13 cellular contexts compared by ENCODE assay signal in the genomic region with DNA sequence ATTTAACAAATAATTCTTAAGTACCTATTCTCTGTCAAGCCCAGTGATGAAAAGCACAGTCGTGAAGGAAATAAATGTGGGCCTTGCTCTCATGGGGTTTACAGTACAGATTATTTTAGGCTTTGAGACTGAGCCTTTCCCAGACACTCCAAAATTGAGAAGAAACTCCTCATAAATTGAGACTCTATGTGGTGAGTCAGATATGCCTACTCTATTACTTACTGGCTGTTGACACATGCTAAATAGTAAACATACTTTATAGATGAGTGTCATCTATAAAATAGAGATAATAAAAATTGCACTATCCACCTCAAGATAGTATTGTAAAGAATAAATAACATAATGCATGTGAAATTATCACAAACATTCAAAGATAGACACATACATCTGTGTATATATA.
"Had no signal": no experiment of that assay in that cellular context is flagged by ENCODE, and none has a peak within 500 bp of the region (broad histone marks: within the 10 kb centered on the region; RNA-seq: fewer than 3 reads in every experiment).

No MANE protein-coding gene starts in this region.

- H3K27me3 ChIP-seq: ascending aorta, dorsolateral prefrontal cortex, neutrophil, tibial nerve, uterus had no signal

- ATAC-seq: left ventricle myocardium superior; naive thymus-derived CD8-positive, alpha-beta T cell had no signal

- H3K9me3 ChIP-seq: ascending aorta, tibial nerve, uterus had no signal

- H3K36me3 ChIP-seq: ascending aorta, neutrophil, tibial nerve, uterus had no signal

- H3K4me3 ChIP-seq: ascending aorta, dorsolateral prefrontal cortex, tibial nerve, uterus had no signal

- DNase-seq: activated naive CD4-positive, alpha-beta T cell; dorsolateral prefrontal cortex; endodermal cell; kidney glomerular epithelial cell; left ventricle myocardium superior; naive thymus-derived CD8-positive, alpha-beta T cell; stimulated activated CD4-positive, alpha-beta T cell treated with anti-CD3 and anti-CD28 coated beads, Interleukin-2, amount 100 ng/mL, for 48 hours; stimulated activated naive CD4-positive, alpha-beta T cell; substantia nigra; uterus had no signal

- H3K4me1 ChIP-seq: ascending aorta, uterus had no signal

- H3K27ac ChIP-seq: ascending aorta, dorsolateral prefrontal cortex, neutrophil, tibial nerve, uterus had no signal
